ENCODE assay signal across 1 cellular context in genomic region chr4:163988921-163989320, GRCh38.
TF ChIP-seq lines count a peak whose summit lies in the region.

No MANE protein-coding gene starts in this region.

TF ChIP-seq in GM23338, 12 proteins besides CTCF, POLR2A, EP300 and RAD21 (continued from another document):
- TF ChIP-seq JUNB (IDR thresholded peaks at IDR 0.05; ENCODE audit: unreplicated experiment) (no peak), ZNF331 (CRISPR knock-in tag; IDR thresholded peaks at IDR 0.05; ENCODE audit: low read depth) (no peak), POLR2AphosphoS5 (IDR thresholded peaks at IDR 0.05; ENCODE audit: low read depth) (no peak), REST (IDR thresholded peaks at IDR 0.05; ENCODE audit: unreplicated experiment) (no peak), ETS1 (IDR thresholded peaks at IDR 0.05) (no peak)
